Comparison of ENCODE assay signal across 35 cellular contexts in genomic region chr3:159447841-159448240, GRCh38.
"Had no signal": no experiment of that assay in that cellular context is flagged by ENCODE, and none has a peak within 500 bp of the region (broad histone marks: within the 10 kb centered on the region; RNA-seq: fewer than 3 reads in every experiment).

No MANE protein-coding gene starts in this region.

- H3K4me1 Mint-ChIP-seq: activated B cell treated with CpG ODN at 0.5 μM for 24 hours; activated CD4-positive, alpha-beta memory T cell treated with anti-CD3 and anti-CD28 coated beads, Interleukin-2, amount 10 ng/mL, durations not matched to agents 7 days and 5 days; activated CD4-positive, alpha-beta T cell treated with anti-CD3 and anti-CD28 coated beads, Interleukin-2, amount 10 ng/mL, durations not matched to agents 24 days and 14 days; activated CD8-positive, alpha-beta memory T cell treated with anti-CD3 and anti-CD28 coated beads, Interleukin-2, amount 10 ng/mL, durations not matched to agents 7 days and 5 days; activated naive CD8-positive, alpha-beta T cell treated with anti-CD3 and anti-CD28 coated beads for 36 hours; activated T-helper 17 cell treated with anti-CD3 and anti-CD28 coated beads, Interleukin-2, amount 50 U/mL, for 72 hours had no signal

- H3K36me3 Mint-ChIP-seq: activated CD8-positive, alpha-beta memory T cell treated with anti-CD3 and anti-CD28 coated beads, Interleukin-2, amount 10 ng/mL, durations not matched to agents 7 days and 5 days; activated naive CD8-positive, alpha-beta T cell treated with anti-CD3 and anti-CD28 coated beads for 36 hours had no signal

- FAIRE-seq: astrocyte, TTC549 had no signal

- H3K27ac ChIP-seq: adrenal gland, body of pancreas, brain microvascular endothelial cell, breast epithelium, VCaP had no signal

- H3K4me3 ChIP-seq: adrenal gland, body of pancreas, breast epithelium had no signal

- H3K27ac Mint-ChIP-seq: activated B cell treated with CpG ODN at 0.5 μM for 24 hours; activated CD4-positive, alpha-beta memory T cell treated with anti-CD3 and anti-CD28 coated beads, Interleukin-2, amount 10 ng/mL, durations not matched to agents 7 days and 5 days; activated CD4-positive, alpha-beta T cell treated with anti-CD3 and anti-CD28 coated beads, Interleukin-2, amount 10 ng/mL, durations not matched to agents 24 days and 14 days; activated CD8-positive, alpha-beta memory T cell treated with anti-CD3 and anti-CD28 coated beads, Interleukin-2, amount 10 ng/mL, durations not matched to agents 7 days and 5 days; activated CD8-positive, alpha-beta T cell treated with anti-CD3 and anti-CD28 coated beads, Interleukin-2, amount 10 ng/mL, durations not matched to agents 7 days and 5 days; activated naive CD4-positive, alpha-beta T cell treated with anti-CD3 and anti-CD28 coated beads for 36 hours; activated naive CD4-positive, alpha-beta T cell treated with anti-CD3 and anti-CD28 coated beads, Interleukin-2, amount 50 U/mL, for 72 hours; activated naive CD8-positive, alpha-beta T cell treated with anti-CD3 and anti-CD28 coated beads for 36 hours; activated T-cell treated with anti-CD3 and anti-CD28 coated beads, Interleukin-2, amount 50 U/mL, for 24 hours; activated T-helper 17 cell treated with anti-CD3 and anti-CD28 coated beads, Interleukin-2, amount 50 U/mL, for 72 hours; T-helper 1 cell treated with Interleukin-12 subunit alpha and Interleukin-12 subunit beta and Interleukin-4 antibody, amounts not matched to agents 30 μg/mL and 1 μg/mL, for 36 hours; T-helper 2 cell treated with Interferon-gamma antibody and Interleukin-4, amounts not matched to agents 5 μg/mL and 100 μg/mL, for 36 hours had no signal

- H3K4me1 ChIP-seq: adrenal gland, body of pancreas, breast epithelium had no signal

- H3K4me3 Mint-ChIP-seq: activated B cell treated with CpG ODN at 0.5 μM for 24 hours; activated CD4-positive, alpha-beta memory T cell treated with anti-CD3 and anti-CD28 coated beads, Interleukin-2, amount 10 ng/mL, durations not matched to agents 7 days and 5 days; activated CD4-positive, alpha-beta T cell treated with anti-CD3 and anti-CD28 coated beads, Interleukin-2, amount 10 ng/mL, durations not matched to agents 24 days and 14 days; activated CD8-positive, alpha-beta memory T cell treated with anti-CD3 and anti-CD28 coated beads, Interleukin-2, amount 10 ng/mL, durations not matched to agents 7 days and 5 days; activated CD8-positive, alpha-beta T cell treated with anti-CD3 and anti-CD28 coated beads, Interleukin-2, amount 10 ng/mL, durations not matched to agents 7 days and 5 days; activated naive CD4-positive, alpha-beta T cell treated with anti-CD3 and anti-CD28 coated beads for 36 hours; activated naive CD8-positive, alpha-beta T cell treated with anti-CD3 and anti-CD28 coated beads for 36 hours; activated T-cell treated with anti-CD3 and anti-CD28 coated beads, Interleukin-2, amount 50 U/mL, for 24 hours; activated T-helper 17 cell treated with anti-CD3 and anti-CD28 coated beads, Interleukin-2, amount 50 U/mL, for 72 hours; T-helper 1 cell treated with Interleukin-12 subunit alpha and Interleukin-12 subunit beta and Interleukin-4 antibody, amounts not matched to agents 30 μg/mL and 1 μg/mL, for 36 hours; T-helper 2 cell treated with Interferon-gamma antibody and Interleukin-4, amounts not matched to agents 5 μg/mL and 100 μg/mL, for 36 hours had no signal

- H3K9me3 Mint-ChIP-seq: activated B cell treated with CpG ODN at 0.5 μM for 24 hours; activated CD4-positive, alpha-beta memory T cell treated with anti-CD3 and anti-CD28 coated beads, Interleukin-2, amount 10 ng/mL, durations not matched to agents 7 days and 5 days; T-helper 2 cell treated with Interferon-gamma antibody and Interleukin-4, amounts not matched to agents 5 μg/mL and 100 μg/mL, for 36 hours had no signal

- H3K27me3 Mint-ChIP-seq: activated B cell treated with CpG ODN at 0.5 μM for 24 hours; activated CD4-positive, alpha-beta memory T cell treated with anti-CD3 and anti-CD28 coated beads, Interleukin-2, amount 10 ng/mL, durations not matched to agents 7 days and 5 days; activated CD4-positive, alpha-beta T cell treated with anti-CD3 and anti-CD28 coated beads, Interleukin-2, amount 10 ng/mL, durations not matched to agents 24 days and 14 days; activated CD8-positive, alpha-beta memory T cell treated with anti-CD3 and anti-CD28 coated beads, Interleukin-2, amount 10 ng/mL, durations not matched to agents 7 days and 5 days; activated naive CD8-positive, alpha-beta T cell treated with anti-CD3 and anti-CD28 coated beads for 36 hours; activated T-cell treated with anti-CD3 and anti-CD28 coated beads, Interleukin-2, amount 50 U/mL, for 24 hours; activated T-helper 17 cell treated with anti-CD3 and anti-CD28 coated beads, Interleukin-2, amount 50 U/mL, for 72 hours had no signal

- H3K36me3 ChIP-seq: adrenal gland, brain microvascular endothelial cell, breast epithelium had no signal

- H3K9me3 ChIP-seq: adrenal gland, body of pancreas had no signal

- H3K27me3 ChIP-seq: adrenal gland, body of pancreas, brain microvascular endothelial cell, breast epithelium had no signal

- DNase-seq: activated B cell treated with CpG ODN at 0.5 μM for 24 hours; activated CD4-positive, alpha-beta memory T cell treated with anti-CD3 and anti-CD28 coated beads, Interleukin-2, amount 10 ng/mL, durations not matched to agents 7 days and 5 days; activated CD4-positive, alpha-beta T cell treated with anti-CD3 and anti-CD28 coated beads for 4 hours; activated CD4-positive, alpha-beta T cell treated with anti-CD3 and anti-CD28 coated beads, Interleukin-2, amount 10 ng/mL, durations not matched to agents 24 days and 14 days; activated CD4-positive, alpha-beta T cell treated with anti-CD3 and anti-CD28 coated beads, Interleukin-2, amount 50 U/mL, for 48 hours; activated CD4-positive, CD25-positive, alpha-beta regulatory T cell treated with anti-CD3 and anti-CD28 coated beads, Interleukin-2, amount 50 U/mL, for 72 hours; activated CD8-positive, alpha-beta memory T cell treated with anti-CD3 and anti-CD28 coated beads for 24 hours; activated CD8-positive, alpha-beta memory T cell treated with anti-CD3 and anti-CD28 coated beads, Interleukin-2, amount 10 ng/mL, durations not matched to agents 7 days and 5 days; activated CD8-positive, alpha-beta memory T cell treated with anti-CD3 and anti-CD28 coated beads, Interleukin-2, amount 50 U/mL, for 48 hours; activated CD8-positive, alpha-beta T cell treated with anti-CD3 and anti-CD28 coated beads, Interleukin-2, amount 10 ng/mL, durations not matched to agents 7 days and 5 days; activated effector memory CD4-positive, alpha-beta T cell treated with anti-CD3 and anti-CD28 coated beads, Interleukin-2, amount 50 U/mL, for 16 hours; activated gamma-delta T cell treated with Interleukin-2 at 50 U/mL for 16 hours; activated naive CD4-positive, alpha-beta T cell; activated naive CD4-positive, alpha-beta T cell treated with anti-CD3 and anti-CD28 coated beads for 36 hours; activated naive CD4-positive, alpha-beta T cell treated with anti-CD3 and anti-CD28 coated beads, Interleukin-2, amount 50 U/mL, for 16 hours; activated naive CD8-positive, alpha-beta T cell treated with anti-CD3 and anti-CD28 coated beads for 36 hours; activated T-cell treated with anti-CD3 and anti-CD28 coated beads, Interleukin-2, amount 50 U/mL, for 24 hours; activated T-cell treated with anti-CD3 and anti-CD28 coated beads, Interleukin-2, amount 50 U/mL, for 48 hours; adrenal gland; amniotic stem cell; aorta; body of pancreas; brain microvascular endothelial cell; central memory CD4-positive, alpha-beta T cell; T-helper 1 cell; T-helper 2 cell; T-helper 9 cell had no signal
